ENCODE assay signal across 9 cellular contexts in genomic region chr11:48031602-48032001, GRCh38.
DNase-seq lines count a peak whose midpoint lies in the region; ATAC-seq lines count a peak whose summit lies in the region.
"Had no signal": no experiment of that assay in that cellular context is flagged by ENCODE, and none has a peak within 500 bp of the region (broad histone marks: within the 10 kb centered on the region; RNA-seq: fewer than 3 reads in every experiment).

No MANE protein-coding gene starts in this region.

- no peaks in the 10 kb centered on the region for H3K27me3 Mint-ChIP-seq in dendritic cell treated with granulocyte-macrophage colony-stimulating factor and Interleukin-4, amounts not matched to agents 40 ng/mL and 50 ng/mL, for 4 days

- peaks cover 90% of the 10 kb centered on the region for H3K4me1 Mint-ChIP-seq in dendritic cell treated with granulocyte-macrophage colony-stimulating factor and Interleukin-4, amounts not matched to agents 40 ng/mL and 50 ng/mL, for 4 days (ENCODE audit: low read depth)

- H3K4me3 Mint-ChIP-seq in dendritic cell treated with granulocyte-macrophage colony-stimulating factor and Interleukin-4, amounts not matched to agents 40 ng/mL and 50 ng/mL, for 4 days: peak overlapping the region; percentile 39

- no peaks in the 10 kb centered on the region for H3K9me3 Mint-ChIP-seq in dendritic cell treated with granulocyte-macrophage colony-stimulating factor and Interleukin-4, amounts not matched to agents 40 ng/mL and 50 ng/mL, for 4 days

- intact Hi-C loops in dendritic cell treated with granulocyte-macrophage colony-stimulating factor and Interleukin-4, amounts not matched to agents 40 ng/mL and 50 ng/mL, for 4 days (cut with micrococcal nuclease): loop anchor here (5.0 kb wide), 3 partner anchors 36 to 76 kb away; partner anchors contain the start of gene PTPRJ

- H3K27ac Mint-ChIP-seq in dendritic cell treated with granulocyte-macrophage colony-stimulating factor and Interleukin-4, amounts not matched to agents 40 ng/mL and 50 ng/mL, for 4 days: peak overlapping the region; percentile 92

- peaks cover 47% of the 10 kb centered on the region for H3K36me3 Mint-ChIP-seq in dendritic cell treated with granulocyte-macrophage colony-stimulating factor and Interleukin-4, amounts not matched to agents 40 ng/mL and 50 ng/mL, for 4 days (ENCODE audit: low read depth)

- peak; percentile 45 for ATAC-seq in GM19023 (IDR thresholded peaks at IDR 0.05; ENCODE audit: unreplicated experiment)
- peak; percentile 44 for ATAC-seq in HG03108 (IDR thresholded peaks at IDR 0.05; ENCODE audit: unreplicated experiment)

- DNase-seq in Ammon's horn (ENCODE audit: low spot score) (peak; percentile 1), COLO829 (ENCODE audit: low spot score) (no peak), HuH-7.5 (ENCODE audit: low spot score) (no peak)
- no peak for DNase-seq in stimulated activated CD4-positive, alpha-beta T cell treated with anti-CD3 and anti-CD28 coated beads, Interleukin-2, amount 100 ng/mL, for 24 hours
- no peak for DNase-seq in effector CD4-positive, alpha-beta T cell
- DNase-seq: islet precursor cell had no signal
